Comparison of ENCODE assay signal across 14 cellular contexts in the genomic region with DNA sequence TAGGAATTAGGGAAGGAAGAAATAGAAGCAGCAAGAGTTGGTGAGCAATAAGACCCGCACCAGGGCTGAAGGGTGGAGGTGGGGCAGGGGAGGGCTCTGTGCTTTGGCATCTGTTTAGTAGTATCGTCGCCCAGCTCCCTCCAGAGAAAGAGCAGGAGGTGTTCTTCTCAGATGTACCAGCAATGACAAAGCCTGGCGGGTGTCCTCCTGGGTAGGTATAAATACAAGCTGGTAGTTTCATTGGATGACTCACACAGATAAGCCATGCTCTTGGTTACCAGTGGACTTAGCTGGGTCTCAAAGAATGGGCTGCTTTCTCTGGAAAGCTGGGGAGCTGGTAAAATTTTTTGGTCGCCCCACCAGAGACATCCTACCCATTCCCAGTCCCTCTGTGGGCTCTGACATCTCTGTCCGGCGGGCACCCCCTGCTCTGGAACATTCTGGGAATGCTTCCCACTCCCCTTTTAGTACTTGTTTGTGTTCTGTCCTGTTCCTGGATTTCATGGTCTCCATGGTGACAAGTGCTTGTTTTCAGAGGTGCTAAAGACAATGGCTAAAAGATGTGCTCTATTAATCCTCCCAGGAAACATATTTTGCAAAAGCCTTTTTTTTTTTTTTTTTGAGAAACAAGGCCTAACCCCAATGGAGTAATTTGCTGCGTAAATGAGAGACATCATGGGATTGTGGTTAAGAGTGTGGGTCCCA. TPM values are rescaled to one million over a fixed set of nuclear protein-coding genes. Genes with fewer than 3 reads are reported as not detected.
DNase-seq lines count a peak whose midpoint lies in the region; ATAC-seq and TF ChIP-seq lines count a peak whose summit lies in the region.
"Had no signal": no experiment of that assay in that cellular context is flagged by ENCODE, and none has a peak within 500 bp of the region (broad histone marks: within the 10 kb centered on the region; RNA-seq: fewer than 3 reads in every experiment).

No MANE protein-coding gene starts in this region.

- no peak overlapping the region for H4K5ac ChIP-seq in IMR-90 (ENCODE audit: low read depth, low read length)

- H4K91ac ChIP-seq in IMR-90 (ENCODE audit: insufficient read depth, low read depth, low read length) = no peak overlapping the region

- WGBS in IMR-90 (ENCODE audit: extremely low coverage in 2 of 2, insufficient read length in 1 of 2), 2 experiments = 100% methylated on average over 1 of the region's 8 CpGs; no CpG with 5 or more reads in 1 of the 2 experiments

- no peak overlapping the region for H2AK9ac ChIP-seq in IMR-90 (replicated peaks; ENCODE audit: low read depth, low read length, poor library complexity)

- H4K8ac ChIP-seq in IMR-90 (ENCODE audit: low read depth in 2 of 2, low read length in 2 of 2) = no peak overlapping the region

- no peak overlapping the region for H2BK20ac ChIP-seq in IMR-90 (ENCODE audit: low read depth, low read length)

- H3K23ac ChIP-seq in IMR-90 (ENCODE audit: low read depth, low read length) = no peak overlapping the region

- POLR2A ChIA-PET in activated CD4-positive, alpha-beta T cell treated with anti-CD3 and anti-CD28 coated beads, Interleukin-2, amount 10 ng/mL, durations not matched to agents 7 days and 5 days (lab: Charles Lee) = no interaction called here
- POLR2A ChIA-PET in IMR-90 (lab: Charles Lee; ENCODE audit: unreplicated experiment) = no interaction called here

- H3K9me3 Mint-ChIP-seq in activated CD4-positive, alpha-beta T cell treated with anti-CD3 and anti-CD28 coated beads, Interleukin-2, amount 10 ng/mL, durations not matched to agents 7 days and 5 days = no peaks in the 10 kb centered on the region

- DNase-seq in activated CD4-positive, alpha-beta T cell treated with anti-CD3 and anti-CD28 coated beads for 48 hours = peak; percentile 26
- no peak for DNase-seq in activated CD4-positive, alpha-beta T cell treated with anti-CD3 and anti-CD28 coated beads, Interleukin-2, amount 10 ng/mL, durations not matched to agents 7 days and 5 days
- DNase-seq in IMR-90 = peak; percentile 38
- DNase-seq in dorsolateral prefrontal cortex = peak in 6 of 10 donors; percentile 50 to 81 (median 66)
- DNase-seq in gastrocnemius medialis = peak; percentile 84 to 91
- no peak for DNase-seq in ascending aorta (ENCODE audit: low spot score in 2 of 2)
- no peak for DNase-seq in lower lobe of right lung
- DNase-seq: activated gamma-delta T cell; NCI-H446; stimulated activated CD4-positive, alpha-beta T cell treated with anti-CD3 and anti-CD28 coated beads, Interleukin-2, amount 100 ng/mL, for 24 hours; stimulated activated CD8-positive, alpha-beta memory T cell treated with anti-CD3 and anti-CD28 coated beads, Interleukin-4, amount 100 ng/mL, for 48 hours had no signal

- no peak overlapping the region for H3K18ac ChIP-seq in IMR-90 (ENCODE audit: low read depth, low read length)

- no peaks in the 10 kb centered on the region for H3K27me3 Mint-ChIP-seq in activated CD4-positive, alpha-beta T cell treated with anti-CD3 and anti-CD28 coated beads, Interleukin-2, amount 10 ng/mL, durations not matched to agents 7 days and 5 days

- H3K9me3 ChIP-seq in IMR-90 (ENCODE audit: control insufficient read depth, insufficient read depth, low read length) (no peaks in the 10 kb centered on the region), gastrocnemius medialis (no peaks in the 10 kb centered on the region), ascending aorta (no peaks in the 10 kb centered on the region), lower lobe of right lung (no peaks in the 10 kb centered on the region)

- H3K9ac ChIP-seq in IMR-90 (ENCODE audit: low read depth, low read length) = no peak overlapping the region

- peaks cover 2% of the 10 kb centered on the region for H3K36me3 ChIP-seq in IMR-90 (ENCODE audit: control insufficient read depth, insufficient read depth, low read length)
- H3K36me3 ChIP-seq in gastrocnemius medialis = no peaks in the 10 kb centered on the region
- no peaks in the 10 kb centered on the region for H3K36me3 ChIP-seq in ascending aorta
- peaks cover 21% of the 10 kb centered on the region for H3K36me3 ChIP-seq in lower lobe of right lung

- H3K4ac ChIP-seq in IMR-90 (ENCODE audit: low read depth, low read length) = no peak overlapping the region

- H3K27ac ChIP-seq in IMR-90 (ENCODE audit: insufficient read depth, low read length) (no peak overlapping the region), dorsolateral prefrontal cortex (peak overlapping the region in 53 of 59 donors; percentile 15 to 90 (median 63)), gastrocnemius medialis (peak overlapping the region; percentile 59 to 95 (median 82)), ascending aorta (no peak overlapping the region), lower lobe of right lung (no peak overlapping the region)
- H3K27ac ChIP-seq: SK-N-MC had no signal

- no peak overlapping the region for H3K27ac Mint-ChIP-seq in activated CD4-positive, alpha-beta T cell treated with anti-CD3 and anti-CD28 coated beads, Interleukin-2, amount 10 ng/mL, durations not matched to agents 7 days and 5 days
- H3K27ac Mint-ChIP-seq: GM23338 had no signal

- no peak for TF ChIP-seq RAD21 in IMR-90 (IDR thresholded peaks at IDR 0.05; ENCODE audit: low read length)

- no peak overlapping the region for H3K14ac ChIP-seq in IMR-90 (replicated peaks; ENCODE audit: low read depth, low read length)

- no peak overlapping the region for H2BK120ac ChIP-seq in IMR-90 (ENCODE audit: low read depth, low read length)

- no peak overlapping the region for H2AK5ac ChIP-seq in IMR-90 (ENCODE audit: low read depth, low read length)

- no peak overlapping the region for H3K4me2 ChIP-seq in IMR-90 (ENCODE audit: low read depth, low read length)
- H3K4me2 ChIP-seq: GM23338 had no signal

- H3K4me3 Mint-ChIP-seq in activated CD4-positive, alpha-beta T cell treated with anti-CD3 and anti-CD28 coated beads, Interleukin-2, amount 10 ng/mL, durations not matched to agents 7 days and 5 days = no peak overlapping the region
- H3K4me3 Mint-ChIP-seq: GM23338 had no signal

- H3K4me1 Mint-ChIP-seq in activated CD4-positive, alpha-beta T cell treated with anti-CD3 and anti-CD28 coated beads, Interleukin-2, amount 10 ng/mL, durations not matched to agents 7 days and 5 days = peaks cover 16% of the 10 kb centered on the region
- H3K4me1 Mint-ChIP-seq: GM23338 had no signal

- no peaks in the 10 kb centered on the region for H3K9me1 ChIP-seq in IMR-90 (ENCODE audit: insufficient read depth, low read length)

- intact Hi-C loops in IMR-90 (cut with micrococcal nuclease) = no loop called here
- intact Hi-C loops in dorsolateral prefrontal cortex (cut with DNase I) = no loop called here
- intact Hi-C loops in gastrocnemius medialis (cut with DNase I; ENCODE audit: low total_unique reads) = no loop called here
- intact Hi-C loops in ascending aorta (cut with DNase I) = no loop called here
- intact Hi-C loops in lower lobe of right lung (cut with DNase I) = no loop called here

- H3K4me3 ChIP-seq in IMR-90 (ENCODE audit: insufficient read depth, low read depth, low read length) = no peak overlapping the region
- H3K4me3 ChIP-seq in dorsolateral prefrontal cortex = no peak overlapping the region
- H3K4me3 ChIP-seq in gastrocnemius medialis = no peak overlapping the region
- no peak overlapping the region for H3K4me3 ChIP-seq in ascending aorta
- H3K4me3 ChIP-seq in lower lobe of right lung = no peak overlapping the region
- H3K4me3 ChIP-seq: GM23338, SK-N-MC had no signal

- H3K56ac ChIP-seq in IMR-90 (ENCODE audit: extremely low read depth, insufficient read depth, low read length) = no peak overlapping the region

- peaks cover 7% of the 10 kb centered on the region; the same call in 1 of the 2 replicates for H3K4me1 ChIP-seq in IMR-90 (ENCODE audit: control insufficient read depth, insufficient read depth, low read length)
- peaks cover 12 to 42% of the 10 kb centered on the region in 2 donors for H3K4me1 ChIP-seq in gastrocnemius medialis
- no peaks in the 10 kb centered on the region for H3K4me1 ChIP-seq in ascending aorta
- H3K4me1 ChIP-seq in lower lobe of right lung = peaks cover 9% of the 10 kb centered on the region

- no peaks in the 10 kb centered on the region for H4K20me1 ChIP-seq in IMR-90 (ENCODE audit: insufficient read depth, low read length)

- TF ChIP-seq CTCF in IMR-90 (conservative IDR thresholded peaks at IDR 0.05; ENCODE audit: low read depth, low read length) = no peak
- TF ChIP-seq CTCF in dorsolateral prefrontal cortex (IDR thresholded peaks at IDR 0.05 in 54 of 56, conservative IDR thresholded peaks at IDR 0.05 in 2 of 56; ENCODE audit: low read depth in 1 of 56, partially characterized antibody in 56 of 56) = no peak
- no peak for TF ChIP-seq CTCF in gastrocnemius medialis (IDR thresholded peaks at IDR 0.05 in 4 of 5, conservative IDR thresholded peaks at IDR 0.05 in 1 of 5)
- no peak for TF ChIP-seq CTCF in ascending aorta (IDR thresholded peaks at IDR 0.05)
- no peak for TF ChIP-seq CTCF in lower lobe of right lung (IDR thresholded peaks at IDR 0.05)

- no peak overlapping the region for H2BK15ac ChIP-seq in IMR-90 (ENCODE audit: low read depth, low read length)

- no peak overlapping the region for H2AFZ ChIP-seq in IMR-90 (replicated peaks; ENCODE audit: low read length, poor library complexity)
- H2AFZ ChIP-seq: GM23338 had no signal

- no peak for TF ChIP-seq POLR2A in IMR-90 (IDR thresholded peaks at IDR 0.05; ENCODE audit: low read depth, low read length)
- peak; percentile 18 to 55 for TF ChIP-seq POLR2A in gastrocnemius medialis (IDR thresholded peaks at IDR 0.05)

- ATAC-seq in IMR-90 (ENCODE audit: low read depth) (no peak), gastrocnemius medialis (peak; percentile 90 to 95), GM19351 (IDR thresholded peaks at IDR 0.05; ENCODE audit: unreplicated experiment) (no peak), lower lobe of right lung (no peak)
- ATAC-seq: GM23338 had no signal

- H3K36me3 Mint-ChIP-seq in activated CD4-positive, alpha-beta T cell treated with anti-CD3 and anti-CD28 coated beads, Interleukin-2, amount 10 ng/mL, durations not matched to agents 7 days and 5 days (ENCODE audit: low read depth) = peaks cover 48% of the 10 kb centered on the region

- dilution Hi-C loops in IMR-90 (cut with HindIII; ENCODE audit: low sequenced_read_pairs, unreplicated experiment) = no loop called here

- in situ Hi-C loops in IMR-90 (cut with MboI; ENCODE audit: low sequenced_read_pairs) = no loop called here
- in situ Hi-C loops in gastrocnemius medialis (cut with MboI; ENCODE audit: low sequenced_read_pairs in 4 of 4) = no loop called here

- H2BK5ac ChIP-seq in IMR-90 (ENCODE audit: low read depth, low read length, poor library complexity, severe bottlenecking) = no peak overlapping the region

- peaks cover 4 to 8% of the 10 kb centered on the region in 2 experiments; a peak in 3 of 4 replicates for H3K79me1 ChIP-seq in IMR-90 (ENCODE audit: low read depth in 1 of 2, low read length in 2 of 2)

- BruUV-seq in IMR-90 (replicated peaks; lab: Mats Ljungman, UMichigan) = no TSS peak

- CTCF ChIA-PET in activated CD4-positive, alpha-beta T cell treated with anti-CD3 and anti-CD28 coated beads, Interleukin-2, amount 10 ng/mL, durations not matched to agents 7 days and 5 days (lab: Charles Lee) = interaction anchor here (1.5 to 2.1 kb wide), 2 partner anchors 16 to 19 kb away, joined by 3 to 7 read pairs; no protein-coding TSS in a partner anchor
- CTCF ChIA-PET in IMR-90 (lab: Yijun Ruan, JAX) = no interaction called here

- H3K27me3 ChIP-seq in IMR-90 (ENCODE audit: control insufficient read depth, insufficient read depth, low read length) (no peaks in the 10 kb centered on the region), dorsolateral prefrontal cortex (no peaks in the 10 kb centered on the region), gastrocnemius medialis (no peaks in the 10 kb centered on the region), ascending aorta (no peaks in the 10 kb centered on the region), lower lobe of right lung (ENCODE audit: low read depth) (no peaks in the 10 kb centered on the region)

RNA-seq across cellular contexts. Expression of a gene that starts 15.4 kb away (rescaled TPM):
- total RNA-seq in activated CD4-positive, alpha-beta T cell treated with anti-CD3 and anti-CD28 coated beads, Interleukin-2, amount 10 ng/mL, durations not matched to agents 7 days and 5 days = 1 to 10 TPM; 1.4 to 2.2 TPM
- total RNA-seq in IMR-90 (2012; rRNA removed) (1.4 and 1.9 TPM in 2 replicates), dorsolateral prefrontal cortex (10 to 100 TPM; 11.7 to 80.9 (median 48.1) TPM), gastrocnemius medialis (100 to 1,000 TPM in 1 of 4 donors, 10 to 100 TPM in 3; 57.8 to 114 (median 77.7) TPM), ascending aorta (not detected), lower lobe of right lung (1.3 TPM)
- 2.2 and 2.8 TPM in 2 replicates for polyA plus RNA-seq in IMR-90 (2012; rRNA removed)
- 1.3 and 2.5 TPM in 2 replicates for polyA plus RNA-seq in IMR-90 (2012; cell fraction: cytosol; rRNA removed)
- polyA plus RNA-seq in IMR-90 (2012; cell fraction: nucleus; rRNA removed; ENCODE audit: low replicate concordance) = 4.1 and 6.9 TPM in 2 replicates

RNA-seq across cellular contexts. Expression of a gene that starts 17.5 kb away (rescaled TPM):
- total RNA-seq in activated CD4-positive, alpha-beta T cell treated with anti-CD3 and anti-CD28 coated beads, Interleukin-2, amount 10 ng/mL, durations not matched to agents 7 days and 5 days = 10 to 100 TPM; 40.1 to 41.0 TPM
- total RNA-seq in IMR-90 (2012; rRNA removed) = 10.6 and 12.2 TPM in 2 replicates
- polyA plus RNA-seq in IMR-90 (2012; rRNA removed) = 17.8 and 18.5 TPM in 2 replicates
- polyA plus RNA-seq in IMR-90 (2012; cell fraction: cytosol; rRNA removed) = 12.2 and 14.4 TPM in 2 replicates
- polyA plus RNA-seq in IMR-90 (2012; cell fraction: nucleus; rRNA removed; ENCODE audit: low replicate concordance) = 12.7 and 13.0 TPM in 2 replicates
- 10 to 100 TPM; 40.8 to 77.7 (median 61.3) TPM for total RNA-seq in dorsolateral prefrontal cortex
- total RNA-seq in gastrocnemius medialis = 10 to 100 TPM; 16.4 to 24.7 (median 16.8) TPM
- 38.1 TPM for total RNA-seq in ascending aorta
- 31.5 TPM for total RNA-seq in lower lobe of right lung

RNA-seq across cellular contexts. Expression of a gene that starts 54.7 kb away (rescaled TPM):
- 10 to 100 TPM; 68.7 to 73.0 TPM for total RNA-seq in activated CD4-positive, alpha-beta T cell treated with anti-CD3 and anti-CD28 coated beads, Interleukin-2, amount 10 ng/mL, durations not matched to agents 7 days and 5 days
- total RNA-seq in IMR-90 (2012; rRNA removed) = 9.2 and 10.6 TPM in 2 replicates
- 6.1 and 6.6 TPM in 2 replicates for polyA plus RNA-seq in IMR-90 (2012; rRNA removed)
- 4.6 and 6.9 TPM in 2 replicates for polyA plus RNA-seq in IMR-90 (2012; cell fraction: cytosol; rRNA removed)
- polyA plus RNA-seq in IMR-90 (2012; cell fraction: nucleus; rRNA removed; ENCODE audit: low replicate concordance) = 2.0 and 4.8 TPM in 2 replicates
- 10 to 100 TPM in 3 of 120 experiments, 1 to 10 TPM in 117; 1.2 to 14.3 (median 2.7) TPM for total RNA-seq in dorsolateral prefrontal cortex
- total RNA-seq in gastrocnemius medialis = 1 to 10 TPM; 1.1 to 4.8 (median 2.9) TPM
- 6.7 TPM for total RNA-seq in ascending aorta
- total RNA-seq in lower lobe of right lung = 13.4 TPM

Comparison
In these comparisons a context has a peak if more than half of its experiments do, and no peak if none do; other contexts are left out.
1. DNase-seq: peak in activated CD4-positive, alpha-beta T cell treated with anti-CD3 and anti-CD28 coated beads for 48 hours (single experiment), IMR-90 (single experiment), dorsolateral prefrontal cortex (6 of 10) and gastrocnemius medialis (2 of 2); none in activated CD4-positive, alpha-beta T cell treated with anti-CD3 and anti-CD28 coated beads, Interleukin-2, amount 10 ng/mL, durations not matched to agents 7 days and 5 days (single experiment), ascending aorta (0 of 2) and lower lobe of right lung (single experiment).
2. ATAC-seq: peak in gastrocnemius medialis (2 of 2); none in IMR-90 (single experiment), GM19351 (single experiment) and lower lobe of right lung (0 of 2).
3. H3K27ac ChIP-seq: peak in dorsolateral prefrontal cortex (53 of 59) and gastrocnemius medialis (4 of 4); none in IMR-90 (single experiment), ascending aorta (0 of 2) and lower lobe of right lung (single experiment).